19 cellular contexts compared by ENCODE assay signal in genomic region chr4:20075479-20075878, GRCh38.
DNase-seq lines count a peak whose midpoint lies in the region; ATAC-seq and FAIRE-seq lines count a peak whose summit lies in the region.
"Had no signal": no experiment of that assay in that cellular context is flagged by ENCODE, and none has a peak within 500 bp of the region (broad histone marks: within the 10 kb centered on the region; RNA-seq: fewer than 3 reads in every experiment).

No MANE protein-coding gene starts in this region.

- no peak for FAIRE-seq in frontal cortex (lab: Jason Lieb, UNC)
- FAIRE-seq: islet of Langerhans had no signal

- DNase-seq in EH (ENCODE audit: low read depth) (peak; percentile 18), NCI-H526 treated with DMSO at 0.1 percent for 48 hours (lab: John Stamatoyannopoulos, UW) (peak; percentile 97), cerebellar cortex (ENCODE audit: low spot score) (peak; percentile 7), left kidney (ENCODE audit: low read depth, low spot score) (peak; percentile 35), ureter (ENCODE audit: low spot score) (no peak), GF-D8 (lab: John Stamatoyannopoulos, UW) (no peak), frontal cortex (ENCODE audit: low spot score in 2 of 2) (no peak)
- DNase-seq: activated effector memory CD4-positive, alpha-beta T cell treated with anti-CD3 and anti-CD28 coated beads, Interleukin-2, amount 50 U/mL, for 16 hours; adrenal gland; GDM1; H9; natural killer cell; NCI-H1436 treated with DMSO at 0.1 percent for 48 hours; NCI-H226; SHP77; stimulated activated CD4-positive, alpha-beta T cell treated with anti-CD3 and anti-CD28 coated beads, Interleukin-2, amount 100 ng/mL, for 24 hours; transverse colon had no signal

- no peak for ATAC-seq in GM18502 (IDR thresholded peaks at IDR 0.05; ENCODE audit: poor library complexity, unreplicated experiment)
- ATAC-seq: natural killer cell had no signal

Comparison
In these comparisons a context has a peak if more than half of its experiments do, and no peak if none do; other contexts are left out.
1. DNase-seq: peak in EH (single experiment), NCI-H526 treated with DMSO at 0.1 percent for 48 hours (single experiment), cerebellar cortex (single experiment) and left kidney (single experiment); none in ureter (single experiment), GF-D8 (single experiment) and frontal cortex (0 of 2).